1 cellular context compared by ENCODE assay signal in genomic region chr6:42025066-42025789, GRCh38.
A peak's percentile ranks its signal among the peaks of the same experiment; 100 is the strongest.
TF ChIP-seq lines count a peak whose summit lies in the region.

No MANE protein-coding gene starts in this region.

TF ChIP-seq in GM12878, 131 proteins besides CTCF, POLR2A, EP300 and RAD21 (continued from another document and continues in another):
- no peak for TF ChIP-seq CUX1 (IDR thresholded peaks at IDR 0.05; ENCODE audit: insufficient replicate concordance, low read depth, low read length)
- TF ChIP-seq, protein P1, sequence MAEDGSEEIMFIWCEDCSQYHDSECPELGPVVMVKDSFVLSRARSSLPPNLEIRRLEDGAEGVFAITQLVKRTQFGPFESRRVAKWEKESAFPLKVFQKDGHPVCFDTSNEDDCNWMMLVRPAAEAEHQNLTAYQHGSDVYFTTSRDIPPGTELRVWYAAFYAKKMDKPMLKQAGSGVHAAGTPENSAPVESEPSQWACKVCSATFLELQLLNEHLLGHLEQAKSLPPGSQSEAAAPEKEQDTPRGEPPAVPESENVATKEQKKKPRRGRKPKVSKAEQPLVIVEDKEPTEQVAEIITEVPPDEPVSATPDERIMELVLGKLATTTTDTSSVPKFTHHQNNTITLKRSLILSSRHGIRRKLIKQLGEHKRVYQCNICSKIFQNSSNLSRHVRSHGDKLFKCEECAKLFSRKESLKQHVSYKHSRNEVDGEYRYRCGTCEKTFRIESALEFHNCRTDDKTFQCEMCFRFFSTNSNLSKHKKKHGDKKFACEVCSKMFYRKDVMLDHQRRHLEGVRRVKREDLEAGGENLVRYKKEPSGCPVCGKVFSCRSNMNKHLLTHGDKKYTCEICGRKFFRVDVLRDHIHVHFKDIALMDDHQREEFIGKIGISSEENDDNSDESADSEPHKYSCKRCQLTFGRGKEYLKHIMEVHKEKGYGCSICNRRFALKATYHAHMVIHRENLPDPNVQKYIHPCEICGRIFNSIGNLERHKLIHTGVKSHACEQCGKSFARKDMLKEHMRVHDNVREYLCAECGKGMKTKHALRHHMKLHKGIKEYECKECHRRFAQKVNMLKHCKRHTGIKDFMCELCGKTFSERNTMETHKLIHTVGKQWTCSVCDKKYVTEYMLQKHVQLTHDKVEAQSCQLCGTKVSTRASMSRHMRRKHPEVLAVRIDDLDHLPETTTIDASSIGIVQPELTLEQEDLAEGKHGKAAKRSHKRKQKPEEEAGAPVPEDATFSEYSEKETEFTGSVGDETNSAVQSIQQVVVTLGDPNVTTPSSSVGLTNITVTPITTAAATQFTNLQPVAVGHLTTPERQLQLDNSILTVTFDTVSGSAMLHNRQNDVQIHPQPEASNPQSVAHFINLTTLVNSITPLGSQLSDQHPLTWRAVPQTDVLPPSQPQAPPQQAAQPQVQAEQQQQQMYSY (CRISPR knock-in tag; IDR thresholded peaks at IDR 0.05): no peak
- TF ChIP-seq KLF5 (IDR thresholded peaks at IDR 0.05; ENCODE audit: partially characterized antibody): no peak
- no peak for TF ChIP-seq ZSCAN29 (IDR thresholded peaks at IDR 0.05)
- TF ChIP-seq MTA3 (IDR thresholded peaks at IDR 0.05; ENCODE audit: borderline replicate concordance, low read length): no peak
- no peak for TF ChIP-seq SMAD5 (IDR thresholded peaks at IDR 0.05; ENCODE audit: low read depth)
- peak; percentile 20 to 40; a peak in 2 of 4 replicates for TF ChIP-seq BHLHE40 (IDR thresholded peaks at IDR 0.05; ENCODE audit: borderline replicate concordance in 1 of 2, low read depth in 2 of 2, low read length in 1 of 2)
- TF ChIP-seq, protein P2, sequence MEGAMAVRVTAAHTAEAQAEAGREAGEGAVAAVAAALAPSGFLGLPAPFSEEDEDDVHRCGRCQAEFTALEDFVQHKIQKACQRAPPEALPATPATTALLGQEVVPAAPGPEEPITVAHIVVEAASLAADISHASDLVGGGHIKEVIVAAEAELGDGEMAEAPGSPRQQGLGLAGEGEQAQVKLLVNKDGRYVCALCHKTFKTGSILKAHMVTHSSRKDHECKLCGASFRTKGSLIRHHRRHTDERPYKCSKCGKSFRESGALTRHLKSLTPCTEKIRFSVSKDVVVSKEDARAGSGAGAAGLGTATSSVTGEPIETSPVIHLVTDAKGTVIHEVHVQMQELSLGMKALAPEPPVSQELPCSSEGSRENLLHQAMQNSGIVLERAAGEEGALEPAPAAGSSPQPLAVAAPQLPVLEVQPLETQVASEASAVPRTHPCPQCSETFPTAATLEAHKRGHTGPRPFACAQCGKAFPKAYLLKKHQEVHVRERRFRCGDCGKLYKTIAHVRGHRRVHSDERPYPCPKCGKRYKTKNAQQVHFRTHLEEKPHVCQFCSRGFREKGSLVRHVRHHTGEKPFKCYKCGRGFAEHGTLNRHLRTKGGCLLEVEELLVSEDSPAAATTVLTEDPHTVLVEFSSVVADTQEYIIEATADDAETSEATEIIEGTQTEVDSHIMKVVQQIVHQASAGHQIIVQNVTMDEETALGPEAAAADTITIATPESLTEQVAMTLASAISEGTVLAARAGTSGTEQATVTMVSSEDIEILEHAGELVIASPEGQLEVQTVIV (IDR thresholded peaks at IDR 0.05; ENCODE audit: borderline replicate concordance, partially characterized antibody): no peak
- 0 out of 2 replicates have a peak, but pooled peaks have one; percentile 19 for TF ChIP-seq E2F4 (IDR thresholded peaks at IDR 0.05; ENCODE audit: low read depth, low read length)
- no peak for TF ChIP-seq CHD1 (IDR thresholded peaks at IDR 0.05; ENCODE audit: low read depth, low read length)
- TF ChIP-seq ZZZ3 (IDR thresholded peaks at IDR 0.05; ENCODE audit: control insufficient read depth, insufficient read length, low read depth): no peak
- TF ChIP-seq, protein P3, sequence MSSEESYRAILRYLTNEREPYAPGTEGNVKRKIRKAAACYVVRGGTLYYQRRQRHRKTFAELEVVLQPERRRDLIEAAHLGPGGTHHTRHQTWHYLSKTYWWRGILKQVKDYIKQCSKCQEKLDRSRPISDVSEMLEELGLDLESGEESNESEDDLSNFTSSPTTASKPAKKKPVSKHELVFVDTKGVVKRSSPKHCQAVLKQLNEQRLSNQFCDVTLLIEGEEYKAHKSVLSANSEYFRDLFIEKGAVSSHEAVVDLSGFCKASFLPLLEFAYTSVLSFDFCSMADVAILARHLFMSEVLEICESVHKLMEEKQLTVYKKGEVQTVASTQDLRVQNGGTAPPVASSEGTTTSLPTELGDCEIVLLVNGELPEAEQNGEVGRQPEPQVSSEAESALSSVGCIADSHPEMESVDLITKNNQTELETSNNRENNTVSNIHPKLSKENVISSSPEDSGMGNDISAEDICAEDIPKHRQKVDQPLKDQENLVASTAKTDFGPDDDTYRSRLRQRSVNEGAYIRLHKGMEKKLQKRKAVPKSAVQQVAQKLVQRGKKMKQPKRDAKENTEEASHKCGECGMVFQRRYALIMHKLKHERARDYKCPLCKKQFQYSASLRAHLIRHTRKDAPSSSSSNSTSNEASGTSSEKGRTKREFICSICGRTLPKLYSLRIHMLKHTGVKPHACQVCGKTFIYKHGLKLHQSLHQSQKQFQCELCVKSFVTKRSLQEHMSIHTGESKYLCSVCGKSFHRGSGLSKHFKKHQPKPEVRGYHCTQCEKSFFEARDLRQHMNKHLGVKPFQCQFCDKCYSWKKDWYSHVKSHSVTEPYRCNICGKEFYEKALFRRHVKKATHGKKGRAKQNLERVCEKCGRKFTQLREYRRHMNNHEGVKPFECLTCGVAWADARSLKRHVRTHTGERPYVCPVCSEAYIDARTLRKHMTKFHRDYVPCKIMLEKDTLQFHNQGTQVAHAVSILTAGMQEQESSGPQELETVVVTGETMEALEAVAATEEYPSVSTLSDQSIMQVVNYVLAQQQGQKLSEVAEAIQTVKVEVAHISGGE (CRISPR knock-in tag; IDR thresholded peaks at IDR 0.05): no peak
- peak; percentile 87 for TF ChIP-seq IRF4 (IDR thresholded peaks at IDR 0.05; ENCODE audit: low read depth, low read length)
- TF ChIP-seq TCF3 (IDR thresholded peaks at IDR 0.05; ENCODE audit: borderline replicate concordance, insufficient read depth, low read depth, low read length): 0 out of 2 replicates have a peak, but pooled peaks have one; percentile 27
- TF ChIP-seq, protein P4, sequence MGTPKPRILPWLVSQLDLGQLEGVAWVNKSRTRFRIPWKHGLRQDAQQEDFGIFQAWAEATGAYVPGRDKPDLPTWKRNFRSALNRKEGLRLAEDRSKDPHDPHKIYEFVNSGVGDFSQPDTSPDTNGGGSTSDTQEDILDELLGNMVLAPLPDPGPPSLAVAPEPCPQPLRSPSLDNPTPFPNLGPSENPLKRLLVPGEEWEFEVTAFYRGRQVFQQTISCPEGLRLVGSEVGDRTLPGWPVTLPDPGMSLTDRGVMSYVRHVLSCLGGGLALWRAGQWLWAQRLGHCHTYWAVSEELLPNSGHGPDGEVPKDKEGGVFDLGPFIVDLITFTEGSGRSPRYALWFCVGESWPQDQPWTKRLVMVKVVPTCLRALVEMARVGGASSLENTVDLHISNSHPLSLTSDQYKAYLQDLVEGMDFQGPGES (IDR thresholded peaks at IDR 0.05): no peak
- TF ChIP-seq, protein P5, sequence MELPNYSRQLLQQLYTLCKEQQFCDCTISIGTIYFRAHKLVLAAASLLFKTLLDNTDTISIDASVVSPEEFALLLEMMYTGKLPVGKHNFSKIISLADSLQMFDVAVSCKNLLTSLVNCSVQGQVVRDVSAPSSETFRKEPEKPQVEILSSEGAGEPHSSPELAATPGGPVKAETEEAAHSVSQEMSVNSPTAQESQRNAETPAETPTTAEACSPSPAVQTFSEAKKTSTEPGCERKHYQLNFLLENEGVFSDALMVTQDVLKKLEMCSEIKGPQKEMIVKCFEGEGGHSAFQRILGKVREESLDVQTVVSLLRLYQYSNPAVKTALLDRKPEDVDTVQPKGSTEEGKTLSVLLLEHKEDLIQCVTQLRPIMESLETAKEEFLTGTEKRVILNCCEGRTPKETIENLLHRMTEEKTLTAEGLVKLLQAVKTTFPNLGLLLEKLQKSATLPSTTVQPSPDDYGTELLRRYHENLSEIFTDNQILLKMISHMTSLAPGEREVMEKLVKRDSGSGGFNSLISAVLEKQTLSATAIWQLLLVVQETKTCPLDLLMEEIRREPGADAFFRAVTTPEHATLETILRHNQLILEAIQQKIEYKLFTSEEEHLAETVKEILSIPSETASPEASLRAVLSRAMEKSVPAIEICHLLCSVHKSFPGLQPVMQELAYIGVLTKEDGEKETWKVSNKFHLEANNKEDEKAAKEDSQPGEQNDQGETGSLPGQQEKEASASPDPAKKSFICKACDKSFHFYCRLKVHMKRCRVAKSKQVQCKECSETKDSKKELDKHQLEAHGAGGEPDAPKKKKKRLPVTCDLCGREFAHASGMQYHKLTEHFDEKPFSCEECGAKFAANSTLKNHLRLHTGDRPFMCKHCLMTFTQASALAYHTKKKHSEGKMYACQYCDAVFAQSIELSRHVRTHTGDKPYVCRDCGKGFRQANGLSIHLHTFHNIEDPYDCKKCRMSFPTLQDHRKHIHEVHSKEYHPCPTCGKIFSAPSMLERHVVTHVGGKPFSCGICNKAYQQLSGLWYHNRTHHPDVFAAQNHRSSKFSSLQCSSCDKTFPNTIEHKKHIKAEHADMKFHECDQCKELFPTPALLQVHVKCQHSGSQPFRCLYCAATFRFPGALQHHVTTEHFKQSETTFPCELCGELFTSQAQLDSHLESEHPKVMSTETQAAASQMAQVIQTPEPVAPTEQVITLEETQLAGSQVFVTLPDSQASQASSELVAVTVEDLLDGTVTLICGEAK (IDR thresholded peaks at IDR 0.05; ENCODE audit: borderline replicate concordance): no peak
- no peak for TF ChIP-seq TARDBP (IDR thresholded peaks at IDR 0.05; ENCODE audit: borderline replicate concordance)
- peak; percentile 43; the same call in 1 of the 2 replicates for TF ChIP-seq RB1 (IDR thresholded peaks at IDR 0.05; ENCODE audit: borderline replicate concordance)
- TF ChIP-seq YY1 (IDR thresholded peaks at IDR 0.05; ENCODE audit: low read depth, low read length): peak; percentile 62; the same call in 1 of the 2 replicates
- TF ChIP-seq BCLAF1 (IDR thresholded peaks at IDR 0.05): no peak
- TF ChIP-seq SPI1 (IDR thresholded peaks at IDR 0.05; ENCODE audit: borderline replicate concordance, insufficient read depth, low read depth, low read length): peak; percentile 98
- TF ChIP-seq, protein P6, sequence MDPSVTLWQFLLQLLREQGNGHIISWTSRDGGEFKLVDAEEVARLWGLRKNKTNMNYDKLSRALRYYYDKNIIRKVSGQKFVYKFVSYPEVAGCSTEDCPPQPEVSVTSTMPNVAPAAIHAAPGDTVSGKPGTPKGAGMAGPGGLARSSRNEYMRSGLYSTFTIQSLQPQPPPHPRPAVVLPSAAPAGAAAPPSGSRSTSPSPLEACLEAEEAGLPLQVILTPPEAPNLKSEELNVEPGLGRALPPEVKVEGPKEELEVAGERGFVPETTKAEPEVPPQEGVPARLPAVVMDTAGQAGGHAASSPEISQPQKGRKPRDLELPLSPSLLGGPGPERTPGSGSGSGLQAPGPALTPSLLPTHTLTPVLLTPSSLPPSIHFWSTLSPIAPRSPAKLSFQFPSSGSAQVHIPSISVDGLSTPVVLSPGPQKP (IDR thresholded peaks at IDR 0.05; ENCODE audit: low read depth, low read length): no peak
- no peak for TF ChIP-seq CBFB (IDR thresholded peaks at IDR 0.05; ENCODE audit: low read depth)
- TF ChIP-seq TCF12 (IDR thresholded peaks at IDR 0.05; ENCODE audit: low read depth, low read length): no peak
